Comparison of ENCODE assay signal across 1 cellular context in genomic region chr18:70523035-70523797, GRCh38.
TF ChIP-seq lines count a peak whose summit lies in the region.

No MANE protein-coding gene starts in this region.

TF ChIP-seq in HepG2, 621 proteins besides CTCF, POLR2A, EP300 and RAD21 (continued from another document):
- TF ChIP-seq PLSCR1 (CRISPR knock-in tag; IDR thresholded peaks at IDR 0.05; ENCODE audit: borderline replicate concordance) (no peak), TFE3 (CRISPR knock-in tag; IDR thresholded peaks at IDR 0.05) (no peak), NR0B2 (CRISPR knock-in tag; IDR thresholded peaks at IDR 0.05) (no peak), FOSL2 (CRISPR knock-in tag; IDR thresholded peaks at IDR 0.05) (no peak), DPF2 (CRISPR knock-in tag; IDR thresholded peaks at IDR 0.05; ENCODE audit: borderline replicate concordance, low read depth) (no peak)
